Comparison of ENCODE assay signal across 9 cellular contexts in genomic region chr17:75151893-75152292, GRCh38. TPM values are rescaled to one million over a fixed set of nuclear protein-coding genes. Genes with fewer than 3 reads are reported as not detected.
DNase-seq lines count a peak whose midpoint lies in the region; TF ChIP-seq lines count a peak whose summit lies in the region.
"Had no signal": no experiment of that assay in that cellular context is flagged by ENCODE, and none has a peak within 500 bp of the region (broad histone marks: within the 10 kb centered on the region; RNA-seq: fewer than 3 reads in every experiment).

No MANE protein-coding gene starts in this region.

- peak overlapping the region; percentile 99 for H3K4me3 Mint-ChIP-seq in glutamatergic neuron (ENCODE audit: unreplicated experiment)

- H2AFZ ChIP-seq in MM.1S (ENCODE audit: low read length), result no peak overlapping the region

- peaks cover 63% of the 10 kb centered on the region for H3K79me2 ChIP-seq in MM.1S (ENCODE audit: low read length)

- H4K20me1 ChIP-seq in MM.1S (ENCODE audit: insufficient read depth, low read length), result no peaks in the 10 kb centered on the region

- H3K27ac ChIP-seq in SK-N-MC (peak overlapping the region; percentile 47; the same call in 1 of the 2 replicates), MM.1S (ENCODE audit: low read length) (no peak overlapping the region)

- peaks cover 25% of the 10 kb centered on the region for H3K9me3 Mint-ChIP-seq in glutamatergic neuron (ENCODE audit: unreplicated experiment)
- H3K9me3 Mint-ChIP-seq: naive B cell had no signal

- H3F3A ChIP-seq in MM.1S (ENCODE audit: insufficient read depth, low read length), result no peaks in the 10 kb centered on the region

- H3K9ac ChIP-seq in SK-N-MC (ENCODE audit: insufficient read length) (peak overlapping the region; percentile 86), MM.1S (ENCODE audit: low read length) (no peak overlapping the region)

- peaks cover 57% of the 10 kb centered on the region for H3K36me3 ChIP-seq in BE2C
- peaks cover 34% of the 10 kb centered on the region for H3K36me3 ChIP-seq in HAP-1 (replicated peaks)
- peaks cover 23% of the 10 kb centered on the region for H3K36me3 ChIP-seq in SK-N-MC (ENCODE audit: insufficient read depth, low read length)
- H3K36me3 ChIP-seq in MM.1S (replicated peaks; ENCODE audit: insufficient read depth, low read length), result 0 out of 2 replicates have a peak, but pooled peaks cover 3% of the 10 kb centered on the region
- H3K36me3 ChIP-seq in H7 (replicated peaks; ENCODE audit: control insufficient read depth, insufficient read depth, low read length), result peaks cover 12% of the 10 kb centered on the region

- H3K9me2 ChIP-seq in MM.1S (replicated peaks; ENCODE audit: insufficient read depth, low read length), result no peaks in the 10 kb centered on the region

- TF ChIP-seq CTCF in BE2C (IDR thresholded peaks at IDR 0.05; ENCODE audit: low read depth, low read length) (no peak), glutamatergic neuron (IDR thresholded peaks at IDR 0.05; ENCODE audit: partially characterized antibody, unreplicated experiment) (no peak), MM.1S (IDR thresholded peaks at IDR 0.05; ENCODE audit: low read length) (no peak)

- peaks cover 10% of the 10 kb centered on the region for H3K36me3 Mint-ChIP-seq in glutamatergic neuron (ENCODE audit: unreplicated experiment)

- no peaks in the 10 kb centered on the region for H3K27me3 ChIP-seq in BE2C
- H3K27me3 ChIP-seq in HAP-1 (ENCODE audit: low read depth), result no peaks in the 10 kb centered on the region
- no peaks in the 10 kb centered on the region for H3K27me3 ChIP-seq in MM.1S (replicated peaks; ENCODE audit: insufficient read depth, low read length)
- no peaks in the 10 kb centered on the region for H3K27me3 ChIP-seq in H7 (ENCODE audit: control insufficient read depth, insufficient read depth, low read length)

- peaks cover 13% of the 10 kb centered on the region for H3K4me1 Mint-ChIP-seq in glutamatergic neuron (ENCODE audit: low read depth, unreplicated experiment)

- H3K27ac Mint-ChIP-seq in glutamatergic neuron (ENCODE audit: unreplicated experiment), result peak overlapping the region; percentile 99

- H3K4me1 ChIP-seq in BE2C (peaks cover 5% of the 10 kb centered on the region; the same call in 1 of the 2 replicates), HAP-1 (peaks cover 20% of the 10 kb centered on the region), MM.1S (ENCODE audit: low read length) (peaks cover 15% of the 10 kb centered on the region)

- H3K27me3 Mint-ChIP-seq in glutamatergic neuron (ENCODE audit: unreplicated experiment), result peaks cover 25% of the 10 kb centered on the region
- H3K27me3 Mint-ChIP-seq: naive B cell had no signal

- H3K4me2 ChIP-seq in MM.1S (ENCODE audit: low read depth, low read length), result no peak overlapping the region

- in situ Hi-C loops in HAP-1 (cut with MboI; ENCODE audit: low sequenced_read_pairs), result no loop called here

- DNase-seq in BE2C, result no peak
- DNase-seq in HAP-1 (ENCODE audit: low spot score in 2 of 2), result no peak
- DNase-seq in SK-N-MC (ENCODE audit: low read depth, low spot score), result no peak
- no peak for DNase-seq in glutamatergic neuron
- no peak for DNase-seq in dedifferentiated amniotic fluid mesenchymal stem cell (ENCODE audit: extremely low spot score)
- no peak for DNase-seq in MM.1S
- no peak for DNase-seq in H7
- DNase-seq in activated CD4-positive, alpha-beta T cell treated with anti-CD3 and anti-CD28 coated beads for 48 hours, result no peak
- DNase-seq: naive B cell had no signal

- H3K9me3 ChIP-seq in BE2C (no peaks in the 10 kb centered on the region), HAP-1 (no peaks in the 10 kb centered on the region), SK-N-MC (ENCODE audit: low read depth, low read length) (no peaks in the 10 kb centered on the region), MM.1S (replicated peaks; ENCODE audit: insufficient read depth, low read length) (no peaks in the 10 kb centered on the region)

- H3K4me3 ChIP-seq in BE2C (ENCODE audit: low read depth, low read length) (peak overlapping the region; percentile 100), HAP-1 (peak overlapping the region; percentile 91), SK-N-MC (peak overlapping the region; percentile 86), MM.1S (ENCODE audit: low read length) (no peak overlapping the region), H7 (ENCODE audit: insufficient read depth, low read depth, low read length) (no peak overlapping the region; the same call in 1 of the 2 replicates)

RNA-seq across cellular contexts. Expression of gene JPT1, which starts 2.4 kb away (rescaled TPM):
- 474 TPM for polyA plus RNA-seq in BE2C (2012; ENCODE audit: insufficient read depth, insufficient read length, low read depth)
- total RNA-seq in glutamatergic neuron (ENCODE audit: unreplicated experiment), result 642 TPM
- total RNA-seq in H7 (2014; rRNA removed; shearing (Covaris generic)), result 410 and 454 TPM in 2 replicates

RNA-seq across cellular contexts. Expression of gene NT5C, which starts 20.4 kb away (rescaled TPM):
- 226 TPM for polyA plus RNA-seq in BE2C (2012; ENCODE audit: insufficient read depth, insufficient read length, low read depth)
- total RNA-seq in glutamatergic neuron (ENCODE audit: unreplicated experiment), result 40.4 TPM
- 106 and 118 TPM in 2 replicates for total RNA-seq in H7 (2014; rRNA removed; shearing (Covaris generic))

RNA-seq across cellular contexts. Expression of gene SUMO2, which starts 30.9 kb away (rescaled TPM):
- polyA plus RNA-seq in BE2C (2012; ENCODE audit: insufficient read depth, insufficient read length, low read depth), result 440 TPM
- 625 TPM for total RNA-seq in glutamatergic neuron (ENCODE audit: unreplicated experiment)
- total RNA-seq in H7 (2014; rRNA removed; shearing (Covaris generic)), result 321 and 329 TPM in 2 replicates

RNA-seq across cellular contexts. Expression of gene ARMC7, which starts 42.1 kb away (rescaled TPM):
- polyA plus RNA-seq in BE2C (2012; ENCODE audit: insufficient read depth, insufficient read length, low read depth), result 17.7 TPM
- 9.9 TPM for total RNA-seq in glutamatergic neuron (ENCODE audit: unreplicated experiment)
- total RNA-seq in H7 (2014; rRNA removed; shearing (Covaris generic)), result 6.2 and 9.5 TPM in 2 replicates

RNA-seq across cellular contexts. Expression of gene NUP85, which starts 53.6 kb away (rescaled TPM):
- 96.3 TPM for polyA plus RNA-seq in BE2C (2012; ENCODE audit: insufficient read depth, insufficient read length, low read depth)
- 58.9 TPM for total RNA-seq in glutamatergic neuron (ENCODE audit: unreplicated experiment)
- 61.7 and 62.8 TPM in 2 replicates for total RNA-seq in H7 (2014; rRNA removed; shearing (Covaris generic))

Comparison
In these comparisons a context has a peak if more than half of its experiments do, and no peak if none do; other contexts are left out.
1. H3K4me3 ChIP-seq: peak in BE2C (single experiment), HAP-1 (single experiment) and SK-N-MC (single experiment); none in MM.1S (single experiment) and H7 (single experiment).